ENCODE assay signal across 1 cellular context in genomic region chr17:76511562-76512365, GRCh38.
TF ChIP-seq lines count a peak whose summit lies in the region.

No MANE protein-coding gene starts in this region.

TF ChIP-seq in IMR-90, 13 proteins besides CTCF, POLR2A, EP300 and RAD21:
- TF ChIP-seq NFE2L2 (IDR thresholded peaks at IDR 0.05; ENCODE audit: low read depth, low read length) (no peak), MAFK (IDR thresholded peaks at IDR 0.05; ENCODE audit: low read depth, low read length) (peak; percentile 94), CEBPB (IDR thresholded peaks at IDR 0.05; ENCODE audit: low read depth, low read length) (peak; percentile 74; the same call in 1 of the 2 replicates)
